ENCODE assay signal across 1 cellular context in the genomic region with DNA sequence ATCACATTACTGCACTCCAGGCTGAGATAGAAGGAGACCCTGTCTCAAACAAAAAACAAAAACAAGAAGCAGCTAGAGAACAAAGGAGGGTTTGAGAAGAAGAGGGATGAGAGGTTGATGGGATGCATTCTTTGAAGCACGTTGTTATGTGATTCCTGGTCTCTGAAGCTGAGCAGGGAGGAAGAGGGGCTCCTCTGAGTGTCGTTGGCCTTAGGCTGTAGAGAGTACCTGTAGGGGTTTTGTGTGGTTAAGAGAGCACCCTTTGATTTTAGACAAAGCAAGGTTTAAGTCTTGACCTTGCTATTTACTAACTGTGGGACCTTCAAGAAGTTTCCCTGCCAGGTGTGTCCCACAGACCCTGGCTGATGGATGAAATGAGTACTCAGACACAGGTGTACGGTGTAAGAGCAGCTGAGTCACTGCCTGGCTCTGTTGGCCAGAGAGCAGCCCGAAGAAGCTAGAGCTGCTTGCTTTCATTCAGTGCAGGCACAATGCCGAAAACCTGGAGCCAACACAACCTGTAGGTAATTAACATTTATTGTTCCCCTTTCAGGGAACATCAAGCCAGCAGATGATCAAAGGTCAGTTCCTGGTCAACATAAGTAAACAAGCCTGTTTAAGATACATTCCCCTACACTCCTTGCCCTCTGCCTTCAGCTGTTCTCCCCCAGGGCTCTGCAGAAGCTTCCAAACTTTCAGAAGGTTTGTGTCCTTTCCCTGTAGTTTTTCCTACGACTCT.
TF ChIP-seq lines count a peak whose summit lies in the region.

No MANE protein-coding gene starts in this region.

TF ChIP-seq in HepG2, 621 proteins besides CTCF, POLR2A, EP300 and RAD21 (continued from another document):
- TF ChIP-seq, protein P1, sequence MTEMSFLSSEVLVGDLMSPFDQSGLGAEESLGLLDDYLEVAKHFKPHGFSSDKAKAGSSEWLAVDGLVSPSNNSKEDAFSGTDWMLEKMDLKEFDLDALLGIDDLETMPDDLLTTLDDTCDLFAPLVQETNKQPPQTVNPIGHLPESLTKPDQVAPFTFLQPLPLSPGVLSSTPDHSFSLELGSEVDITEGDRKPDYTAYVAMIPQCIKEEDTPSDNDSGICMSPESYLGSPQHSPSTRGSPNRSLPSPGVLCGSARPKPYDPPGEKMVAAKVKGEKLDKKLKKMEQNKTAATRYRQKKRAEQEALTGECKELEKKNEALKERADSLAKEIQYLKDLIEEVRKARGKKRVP (CRISPR knock-in tag; IDR thresholded peaks at IDR 0.05): no peak
- TF ChIP-seq, protein P2, sequence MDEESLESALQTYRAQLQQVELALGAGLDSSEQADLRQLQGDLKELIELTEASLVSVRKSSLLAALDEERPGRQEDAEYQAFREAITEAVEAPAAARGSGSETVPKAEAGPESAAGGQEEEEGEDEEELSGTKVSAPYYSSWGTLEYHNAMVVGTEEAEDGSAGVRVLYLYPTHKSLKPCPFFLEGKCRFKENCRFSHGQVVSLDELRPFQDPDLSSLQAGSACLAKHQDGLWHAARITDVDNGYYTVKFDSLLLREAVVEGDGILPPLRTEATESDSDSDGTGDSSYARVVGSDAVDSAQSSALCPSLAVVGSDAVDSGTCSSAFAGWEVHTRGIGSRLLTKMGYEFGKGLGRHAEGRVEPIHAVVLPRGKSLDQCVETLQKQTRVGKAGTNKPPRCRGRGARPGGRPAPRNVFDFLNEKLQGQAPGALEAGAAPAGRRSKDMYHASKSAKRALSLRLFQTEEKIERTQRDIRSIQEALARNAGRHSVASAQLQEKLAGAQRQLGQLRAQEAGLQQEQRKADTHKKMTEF (CRISPR knock-in tag; IDR thresholded peaks at IDR 0.05): no peak
- no peak for TF ChIP-seq HOXA7 (CRISPR knock-in tag; IDR thresholded peaks at IDR 0.05)
- TF ChIP-seq, protein P3, sequence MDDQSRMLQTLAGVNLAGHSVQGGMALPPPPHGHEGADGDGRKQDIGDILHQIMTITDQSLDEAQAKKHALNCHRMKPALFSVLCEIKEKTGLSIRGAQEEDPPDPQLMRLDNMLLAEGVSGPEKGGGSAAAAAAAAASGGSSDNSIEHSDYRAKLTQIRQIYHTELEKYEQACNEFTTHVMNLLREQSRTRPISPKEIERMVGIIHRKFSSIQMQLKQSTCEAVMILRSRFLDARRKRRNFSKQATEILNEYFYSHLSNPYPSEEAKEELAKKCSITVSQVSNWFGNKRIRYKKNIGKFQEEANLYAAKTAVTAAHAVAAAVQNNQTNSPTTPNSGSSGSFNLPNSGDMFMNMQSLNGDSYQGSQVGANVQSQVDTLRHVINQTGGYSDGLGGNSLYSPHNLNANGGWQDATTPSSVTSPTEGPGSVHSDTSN (CRISPR knock-in tag; IDR thresholded peaks at IDR 0.05; ENCODE audit: borderline replicate concordance): no peak
